Comparison of ENCODE assay signal across 30 cellular contexts in the genomic region with DNA sequence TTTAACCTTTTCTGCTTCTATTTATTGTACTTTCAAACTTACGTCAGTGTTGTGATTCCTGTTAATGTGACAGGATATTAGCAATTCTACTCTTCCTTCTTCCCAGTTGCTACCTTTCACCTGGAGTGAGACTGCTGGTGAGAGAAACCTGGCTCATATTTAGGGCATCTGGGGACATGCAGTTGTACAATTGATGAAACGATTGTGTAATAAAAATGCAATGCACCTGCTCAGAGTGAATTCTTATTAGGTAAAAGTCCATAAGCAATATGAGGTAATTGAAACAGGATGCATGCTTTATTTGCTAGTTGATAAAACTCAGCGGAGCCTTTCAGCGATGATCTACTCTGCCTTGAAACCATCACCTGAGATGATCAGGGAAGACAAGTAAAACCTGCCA.
"Had no signal": no experiment of that assay in that cellular context is flagged by ENCODE, and none has a peak within 500 bp of the region (broad histone marks: within the 10 kb centered on the region; RNA-seq: fewer than 3 reads in every experiment).

No MANE protein-coding gene starts in this region.

- H3K27me3 ChIP-seq: dorsolateral prefrontal cortex, neutrophil, pancreas, right lobe of liver, suprapubic skin, transverse colon, upper lobe of right lung, uterus had no signal

- H3K27ac ChIP-seq: dorsolateral prefrontal cortex, neutrophil, pancreas, right lobe of liver, suprapubic skin, transverse colon, upper lobe of right lung, uterus had no signal

- H3K4me1 Mint-ChIP-seq: immature natural killer cell; mesothelial cell of epicardium; naive B cell; neural crest cell; stimulated activated naive CD8-positive, alpha-beta T cell treated with anti-CD3 and anti-CD28 coated beads, Interleukin-15, amount 100 ng/mL, for 72 hours had no signal

- H3K36me3 Mint-ChIP-seq: mesothelial cell of epicardium had no signal

- H3K27me3 Mint-ChIP-seq: naive B cell; natural killer cell treated with Interleukin-12 subunit alpha and Interleukin-12 subunit beta and Interleukin-15 and Interleukin-18, amount 100 ng/mL, for 72 hours; stimulated activated naive CD8-positive, alpha-beta T cell treated with anti-CD3 and anti-CD28 coated beads, Interleukin-15, amount 100 ng/mL, for 72 hours had no signal

- H3K4me1 ChIP-seq: pancreas, right lobe of liver, suprapubic skin, transverse colon, upper lobe of right lung, uterus had no signal

- DNase-seq: cortex of kidney; dorsolateral prefrontal cortex; effector CD4-positive, alpha-beta T cell; hypothalamus; immature natural killer cell; islet precursor cell; kidney glomerular epithelial cell; left colon; mesenchymal stem cell; mucosa of descending colon; naive B cell; pancreas; retina; right lobe of liver; stimulated activated CD4-positive, alpha-beta T cell treated with anti-CD3 and anti-CD28 coated beads, Interleukin-12 subunit alpha, Interleukin-12 subunit beta, amount 100 ng/mL, for 4 hours; stimulated activated CD4-positive, alpha-beta T cell treated with anti-CD3 and anti-CD28 coated beads, Interleukin-1b, Interleukin-23, amount 100 ng/mL, for 48 hours; stimulated activated CD4-positive, alpha-beta T cell treated with anti-CD3 and anti-CD28 coated beads, Interleukin-4, amount 100 ng/mL, for 1 hour; stimulated activated CD8-positive, alpha-beta memory T cell treated with anti-CD3 and anti-CD28 coated beads, Interleukin-4, amount 100 ng/mL, for 48 hours; stimulated activated naive CD4-positive, alpha-beta T cell; stimulated activated naive CD8-positive, alpha-beta T cell treated with anti-CD3 and anti-CD28 coated beads, Interleukin-15, amount 100 ng/mL, for 72 hours; transverse colon; upper lobe of right lung; uterus had no signal

- ATAC-seq: left colon; mucosa of descending colon; natural killer cell treated with Interleukin-12 subunit alpha and Interleukin-12 subunit beta and Interleukin-15 and Interleukin-18, amount 100 ng/mL, for 72 hours; pancreas; stimulated activated naive CD8-positive, alpha-beta T cell treated with anti-CD3 and anti-CD28 coated beads, Interleukin-15, amount 100 ng/mL, for 72 hours; upper lobe of right lung had no signal

- H3K27ac Mint-ChIP-seq: immature natural killer cell; mesothelial cell of epicardium; naive B cell; natural killer cell treated with Interleukin-12 subunit alpha and Interleukin-12 subunit beta and Interleukin-15 and Interleukin-18, amount 100 ng/mL, for 72 hours; stimulated activated naive CD8-positive, alpha-beta T cell treated with anti-CD3 and anti-CD28 coated beads, Interleukin-15, amount 100 ng/mL, for 72 hours had no signal

- FAIRE-seq: frontal cortex, pancreas had no signal

- H3K9me3 ChIP-seq: neutrophil, pancreas, right lobe of liver, suprapubic skin, upper lobe of right lung had no signal

- H3K4me3 Mint-ChIP-seq: immature natural killer cell; mesothelial cell of epicardium; naive B cell; natural killer cell treated with Interleukin-12 subunit alpha and Interleukin-12 subunit beta and Interleukin-15 and Interleukin-18, amount 100 ng/mL, for 72 hours; neural crest cell; stimulated activated naive CD8-positive, alpha-beta T cell treated with anti-CD3 and anti-CD28 coated beads, Interleukin-15, amount 100 ng/mL, for 72 hours had no signal

- H3K36me3 ChIP-seq: neutrophil, pancreas, right lobe of liver, suprapubic skin, transverse colon, upper lobe of right lung, uterus had no signal

- H3K4me3 ChIP-seq: dorsolateral prefrontal cortex, mucosa of descending colon, pancreas, right lobe of liver, smooth muscle cell, suprapubic skin, transverse colon, upper lobe of right lung, uterus had no signal

- H3K4me2 ChIP-seq: smooth muscle cell had no signal
